In the genomic region with DNA sequence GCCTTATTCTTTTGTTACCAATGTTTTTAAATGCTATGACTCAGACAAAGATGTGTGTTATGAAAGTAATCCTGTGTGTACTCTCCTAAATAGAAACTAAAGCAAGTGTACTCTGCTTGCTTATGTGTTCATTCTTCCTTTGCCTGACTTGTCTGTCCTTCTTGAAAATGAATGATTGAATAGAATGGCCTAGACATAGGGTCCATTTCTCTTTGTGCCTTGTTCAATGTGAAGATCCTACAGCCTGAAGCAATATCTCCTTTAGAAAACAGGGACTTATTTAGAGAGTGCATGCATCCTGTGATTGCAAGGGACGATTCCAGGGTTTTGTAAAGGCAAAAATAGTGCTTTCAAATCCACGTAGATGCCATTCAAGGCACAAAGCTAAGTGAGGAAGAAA, we compare ENCODE assay signal across 22 cellular contexts.
"Had no signal": no experiment of that assay in that cellular context is flagged by ENCODE, and none has a peak within 500 bp of the region (broad histone marks: within the 10 kb centered on the region; RNA-seq: fewer than 3 reads in every experiment).

No MANE protein-coding gene starts in this region.

- H3K36me3 ChIP-seq: gastroesophageal sphincter, heart right ventricle, left lung, neutrophil, pancreas, right lobe of liver, suprapubic skin, vagina had no signal

- H3K27me3 ChIP-seq: gastroesophageal sphincter, heart right ventricle, left lung, neutrophil, pancreas, right lobe of liver, suprapubic skin, vagina had no signal

- H3K27ac ChIP-seq: gastroesophageal sphincter, heart right ventricle, left lung, neutrophil, pancreas, right lobe of liver, suprapubic skin, vagina had no signal

- DNase-seq: cortex of kidney; effector memory CD8-positive, alpha-beta T cell; foreskin fibroblast; glutamatergic neuron; heart right ventricle; hippocampal formation; left cardiac atrium; left lung; natural killer cell; pancreas; right lobe of liver; small intestine; stimulated activated CD4-positive, alpha-beta T cell treated with anti-CD3 and anti-CD28 coated beads, Interleukin-15, amount 100 ng/mL, for 24 hours; stimulated activated CD4-positive, alpha-beta T cell treated with anti-CD3 and anti-CD28 coated beads, Interleukin-2, amount 100 ng/mL, for 48 hours; stimulated activated naive B cell treated with anti-CD40 and anti-IgM and Interleukin-4, amounts not matched to agents 10 μg/mL and 1 μg/mL and 100 μg/mL, for 72 hours; trophoblast cell had no signal

- H3K9me3 ChIP-seq: gastroesophageal sphincter, heart right ventricle, left lung, neutrophil, pancreas, right lobe of liver, suprapubic skin, vagina had no signal

- FAIRE-seq: endometrium, pancreas, small intestine had no signal

- H3K4me1 ChIP-seq: gastroesophageal sphincter, heart right ventricle, left lung, pancreas, right lobe of liver, suprapubic skin, vagina had no signal

- ATAC-seq: effector memory CD8-positive, alpha-beta T cell; esophagus mucosa; gastroesophageal sphincter; heart right ventricle; left cardiac atrium; left lung; natural killer cell; pancreas; right lobe of liver; stimulated activated naive B cell treated with anti-CD40 and anti-IgM and Interleukin-4, amounts not matched to agents 10 μg/mL and 1 μg/mL and 100 μg/mL, for 72 hours had no signal

- H3K4me3 ChIP-seq: gastroesophageal sphincter, heart right ventricle, left lung, pancreas, right lobe of liver, suprapubic skin, vagina had no signal
